ENCODE assay signal across 7 cellular contexts in genomic region chr3:49674491-49674983, GRCh38.
DNase-seq lines count a peak whose midpoint lies in the region; ATAC-seq lines count a peak whose summit lies in the region.

No MANE protein-coding gene starts in this region.

- peaks cover 9% of the 10 kb centered on the region for H3K27me3 Mint-ChIP-seq in activated naive CD4-positive, alpha-beta T cell treated with anti-CD3 and anti-CD28 coated beads, Interleukin-2, amount 10 ng/mL, durations not matched to agents 7 days and 5 days

- H3K9me3 Mint-ChIP-seq in activated naive CD4-positive, alpha-beta T cell treated with anti-CD3 and anti-CD28 coated beads, Interleukin-2, amount 10 ng/mL, durations not matched to agents 7 days and 5 days, result no peaks in the 10 kb centered on the region

- H3K4me1 Mint-ChIP-seq in activated naive CD4-positive, alpha-beta T cell treated with anti-CD3 and anti-CD28 coated beads, Interleukin-2, amount 10 ng/mL, durations not matched to agents 7 days and 5 days, result peaks cover 34% of the 10 kb centered on the region

- ATAC-seq in GM19468 (IDR thresholded peaks at IDR 0.05; ENCODE audit: extremely low read depth, unreplicated experiment) (peak; percentile 28), HG03457 (IDR thresholded peaks at IDR 0.05; ENCODE audit: unreplicated experiment) (peak; percentile 14)

- H3K27ac ChIP-seq in iPS-20b (ENCODE audit: low read length), result no peak overlapping the region

- H3K27ac Mint-ChIP-seq in activated naive CD4-positive, alpha-beta T cell treated with anti-CD3 and anti-CD28 coated beads, Interleukin-2, amount 10 ng/mL, durations not matched to agents 7 days and 5 days, result peak overlapping the region; percentile 99

- H3K36me3 Mint-ChIP-seq in activated naive CD4-positive, alpha-beta T cell treated with anti-CD3 and anti-CD28 coated beads, Interleukin-2, amount 10 ng/mL, durations not matched to agents 7 days and 5 days, result peaks cover 26% of the 10 kb centered on the region

- no peaks in the 10 kb centered on the region for H3K27me3 ChIP-seq in iPS-20b (ENCODE audit: insufficient read depth, low read length)

- peak overlapping the region; percentile 93 for H3K4me3 Mint-ChIP-seq in activated naive CD4-positive, alpha-beta T cell treated with anti-CD3 and anti-CD28 coated beads, Interleukin-2, amount 10 ng/mL, durations not matched to agents 7 days and 5 days

- no peak for DNase-seq in activated naive CD4-positive, alpha-beta T cell treated with anti-CD3 and anti-CD28 coated beads, Interleukin-2, amount 10 ng/mL, durations not matched to agents 7 days and 5 days
- DNase-seq in stimulated activated CD8-positive, alpha-beta memory T cell treated with anti-CD3 and anti-CD28 coated beads, Interleukin-4, amount 100 ng/mL, for 48 hours, result peak; percentile 51
- DNase-seq in NCI-H82 treated with DMSO at 0.1 percent for 48 hours (lab: John Stamatoyannopoulos, UW; ENCODE audit: unreplicated experiment) (no peak), DMS 273 treated with DMSO at 0.1 percent for 48 hours (lab: John Stamatoyannopoulos, UW) (no peak)

- peak overlapping the region; percentile 91 for H3K4me3 ChIP-seq in iPS-20b (ENCODE audit: low read length)

- H3K36me3 ChIP-seq in iPS-20b (ENCODE audit: insufficient read depth, low read depth, low read length), result peaks cover 42% of the 10 kb centered on the region

- CTCF ChIA-PET in activated naive CD4-positive, alpha-beta T cell treated with anti-CD3 and anti-CD28 coated beads, Interleukin-2, amount 10 ng/mL, durations not matched to agents 7 days and 5 days (lab: Charles Lee), result interaction anchor here (1.0 kb wide), 1 partner anchor 135 kb away, joined by 4 read pairs; no protein-coding TSS in a partner anchor

- H3K9ac ChIP-seq in iPS-20b (ENCODE audit: low read depth, low read length), result peak overlapping the region; percentile 91

- 0 out of 2 replicates have a peak, but pooled peaks cover 4% of the 10 kb centered on the region for H3K4me1 ChIP-seq in iPS-20b (ENCODE audit: insufficient read depth, low read length)

- H3K9me3 ChIP-seq in iPS-20b (ENCODE audit: insufficient read depth, low read depth, low read length), result no peaks in the 10 kb centered on the region
